In genomic region chr13:52127378-52127777, GRCh38 we compare ENCODE assay signal across 9 cellular contexts. TPM values are rescaled to one million over a fixed set of nuclear protein-coding genes. Genes with fewer than 3 reads are reported as not detected.
DNase-seq lines count a peak whose midpoint lies in the region; ATAC-seq and TF ChIP-seq lines count a peak whose summit lies in the region.
"Had no signal": no experiment of that assay in that cellular context is flagged by ENCODE, and none has a peak within 500 bp of the region (broad histone marks: within the 10 kb centered on the region; RNA-seq: fewer than 3 reads in every experiment).

No MANE protein-coding gene starts in this region.

- ATAC-seq in GM18909 (IDR thresholded peaks at IDR 0.05; ENCODE audit: poor library complexity, unreplicated experiment) (peak; percentile 15), HG02759 (IDR thresholded peaks at IDR 0.05; ENCODE audit: unreplicated experiment) (peak; percentile 16), upper lobe of right lung (no peak), GM18502 (IDR thresholded peaks at IDR 0.05; ENCODE audit: poor library complexity, unreplicated experiment) (no peak)

- DNase-seq in activated T-helper 1 cell treated with anti-CD3 and anti-CD28 coated beads, Interleukin-12 subunit alpha, Interleukin-12 subunit beta, Interleukin-2, Interleukin-4 antibody, amounts not matched to agents 30 ng/mL and 10 ng/mL and 1 ng/mL, durations not matched to agents 14 hours and 24 hours and 36 hours (ENCODE audit: low spot score): no peak
- DNase-seq in osteoblast (ENCODE audit: insufficient read length, low spot score, missing footprints): peak; percentile 91
- DNase-seq in DMS79 treated with DMSO at 0.1 percent for 48 hours (lab: John Stamatoyannopoulos, UW): no peak
- DNase-seq in upper lobe of right lung: no peak
- no peak for DNase-seq in D341Med (ENCODE audit: low spot score)

- H3K36me3 Mint-ChIP-seq in activated T-helper 1 cell treated with anti-CD3 and anti-CD28 coated beads, Interleukin-12 subunit alpha, Interleukin-12 subunit beta, Interleukin-2, Interleukin-4 antibody, amounts not matched to agents 30 ng/mL and 10 ng/mL and 1 ng/mL, durations not matched to agents 14 hours and 24 hours and 36 hours (ENCODE audit: low read depth): peaks cover 8% of the 10 kb centered on the region

- H3K27ac ChIP-seq in osteoblast (ENCODE audit: low read depth, low read length): no peak overlapping the region
- no peak overlapping the region for H3K27ac ChIP-seq in upper lobe of right lung

- intact Hi-C loops in activated T-helper 1 cell treated with anti-CD3 and anti-CD28 coated beads, Interleukin-12 subunit alpha, Interleukin-12 subunit beta, Interleukin-2, Interleukin-4 antibody, amounts not matched to agents 30 ng/mL and 10 ng/mL and 1 ng/mL, durations not matched to agents 14 hours and 24 hours and 36 hours (cut with micrococcal nuclease): loop anchor here (1.0 to 10.0 kb wide), 6 partner anchors 231 to 673 kb away; partner anchors contain the start of genes INTS6, TMEM272, VPS36 and WDFY2
- intact Hi-C loops in upper lobe of right lung (cut with DNase I): loop anchor here (10.0 kb wide), 1 partner anchor 133 kb away; no protein-coding TSS in a partner anchor

- peaks cover 9% of the 10 kb centered on the region for H3K27me3 Mint-ChIP-seq in activated T-helper 1 cell treated with anti-CD3 and anti-CD28 coated beads, Interleukin-12 subunit alpha, Interleukin-12 subunit beta, Interleukin-2, Interleukin-4 antibody, amounts not matched to agents 30 ng/mL and 10 ng/mL and 1 ng/mL, durations not matched to agents 14 hours and 24 hours and 36 hours (ENCODE audit: insufficient read depth)

- H3K4me1 ChIP-seq in osteoblast (ENCODE audit: insufficient read depth, low read length) (peaks cover 16% of the 10 kb centered on the region), upper lobe of right lung (peaks cover 10% of the 10 kb centered on the region)

- H3K27me3 ChIP-seq in osteoblast (ENCODE audit: insufficient read depth, low read length) (no peaks in the 10 kb centered on the region), upper lobe of right lung (no peaks in the 10 kb centered on the region)

- H4K20me1 ChIP-seq in osteoblast (ENCODE audit: insufficient read depth, low read length): no peaks in the 10 kb centered on the region

- H2AFZ ChIP-seq in osteoblast (ENCODE audit: low read length): no peak overlapping the region

- H3K36me3 ChIP-seq in osteoblast (ENCODE audit: insufficient read depth, low read length) (peaks cover 10% of the 10 kb centered on the region), upper lobe of right lung (peaks cover 8% of the 10 kb centered on the region)

- no peaks in the 10 kb centered on the region for H3K79me2 ChIP-seq in osteoblast (ENCODE audit: insufficient read depth, low read length)

- H3K4me1 Mint-ChIP-seq in activated T-helper 1 cell treated with anti-CD3 and anti-CD28 coated beads, Interleukin-12 subunit alpha, Interleukin-12 subunit beta, Interleukin-2, Interleukin-4 antibody, amounts not matched to agents 30 ng/mL and 10 ng/mL and 1 ng/mL, durations not matched to agents 14 hours and 24 hours and 36 hours (ENCODE audit: low read depth): peaks cover 14% of the 10 kb centered on the region

- TF ChIP-seq CTCF in osteoblast (IDR thresholded peaks at IDR 0.05; ENCODE audit: extremely low read depth, low read depth, low read length) (no peak), upper lobe of right lung (IDR thresholded peaks at IDR 0.05) (no peak)

- H3K4me3 ChIP-seq in osteoblast (ENCODE audit: insufficient read depth, low read length) (peak overlapping the region; percentile 82), upper lobe of right lung (no peak overlapping the region)

- H3K9me3 ChIP-seq in osteoblast (ENCODE audit: low read depth, low read length): no peaks in the 10 kb centered on the region
- H3K9me3 ChIP-seq in upper lobe of right lung: no peaks in the 10 kb centered on the region

- H3K27ac Mint-ChIP-seq in activated T-helper 1 cell treated with anti-CD3 and anti-CD28 coated beads, Interleukin-12 subunit alpha, Interleukin-12 subunit beta, Interleukin-2, Interleukin-4 antibody, amounts not matched to agents 30 ng/mL and 10 ng/mL and 1 ng/mL, durations not matched to agents 14 hours and 24 hours and 36 hours: no peak overlapping the region

- H3K9me3 Mint-ChIP-seq in activated T-helper 1 cell treated with anti-CD3 and anti-CD28 coated beads, Interleukin-12 subunit alpha, Interleukin-12 subunit beta, Interleukin-2, Interleukin-4 antibody, amounts not matched to agents 30 ng/mL and 10 ng/mL and 1 ng/mL, durations not matched to agents 14 hours and 24 hours and 36 hours: no peaks in the 10 kb centered on the region

- peak overlapping the region; percentile 99 for H3K4me2 ChIP-seq in osteoblast (ENCODE audit: insufficient read depth, low read length)

- H3K4me3 Mint-ChIP-seq in activated T-helper 1 cell treated with anti-CD3 and anti-CD28 coated beads, Interleukin-12 subunit alpha, Interleukin-12 subunit beta, Interleukin-2, Interleukin-4 antibody, amounts not matched to agents 30 ng/mL and 10 ng/mL and 1 ng/mL, durations not matched to agents 14 hours and 24 hours and 36 hours: peak overlapping the region; percentile 13

RNA-seq across cellular contexts. Expression of gene NEK5, which starts 1.5 kb away (rescaled TPM):
- not detected in 2 replicates for total RNA-seq in activated T-helper 1 cell treated with anti-CD3 and anti-CD28 coated beads, Interleukin-12 subunit alpha, Interleukin-12 subunit beta, Interleukin-2, Interleukin-4 antibody, amounts not matched to agents 30 ng/mL and 10 ng/mL and 1 ng/mL, durations not matched to agents 14 hours and 24 hours and 36 hours
- 0.29 and 0.36 TPM in 2 replicates for total RNA-seq in osteoblast
- total RNA-seq in upper lobe of right lung: 0.52 TPM
- total RNA-seq: RPMI7951 had no signal

RNA-seq across cellular contexts. Expression of gene NEK3, which starts 32.0 kb away (rescaled TPM):
- 10.5 and 12.0 TPM in 2 replicates for total RNA-seq in activated T-helper 1 cell treated with anti-CD3 and anti-CD28 coated beads, Interleukin-12 subunit alpha, Interleukin-12 subunit beta, Interleukin-2, Interleukin-4 antibody, amounts not matched to agents 30 ng/mL and 10 ng/mL and 1 ng/mL, durations not matched to agents 14 hours and 24 hours and 36 hours
- total RNA-seq in osteoblast (6.5 and 8.0 TPM in 2 replicates), upper lobe of right lung (11.7 TPM)

Comparison
In these comparisons a context has a peak if more than half of its experiments do, and no peak if none do; other contexts are left out.
1. ATAC-seq: peak in GM18909 (single experiment) and HG02759 (single experiment); none in upper lobe of right lung (single experiment) and GM18502 (single experiment).